In the genomic region with DNA sequence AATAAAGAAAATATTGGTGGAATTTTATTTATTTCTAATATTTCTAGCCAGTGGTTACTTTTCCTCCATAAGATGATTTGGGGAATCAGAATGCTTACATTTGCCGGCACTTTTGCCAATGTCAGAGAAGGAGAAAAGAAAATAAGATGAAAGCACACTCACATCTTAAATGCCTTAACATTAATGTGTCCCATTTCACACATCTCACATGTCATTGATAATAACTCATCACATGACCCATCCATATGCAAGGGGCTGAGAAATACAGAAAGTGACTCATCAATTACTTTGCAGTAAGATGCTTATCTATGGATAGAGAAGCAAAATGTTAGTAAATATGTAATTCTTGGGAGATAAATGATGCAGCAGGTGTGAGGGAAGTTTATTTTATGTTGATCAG, we compare ENCODE assay signal across 26 cellular contexts.
"Had no signal": no experiment of that assay in that cellular context is flagged by ENCODE, and none has a peak within 500 bp of the region (broad histone marks: within the 10 kb centered on the region; RNA-seq: fewer than 3 reads in every experiment).

No MANE protein-coding gene starts in this region.

- H3K27ac ChIP-seq: neural progenitor cell, ovary, parathyroid adenoma, psoas muscle, right lobe of liver, sigmoid colon, stomach, thoracic aorta, thyroid gland, tibial nerve, upper lobe of left lung, vagina had no signal

- FAIRE-seq: small intestine had no signal

- H3K4me3 ChIP-seq: neural progenitor cell, ovary, psoas muscle, right lobe of liver, sigmoid colon, stomach, thoracic aorta, thyroid gland, tibial nerve, upper lobe of left lung, vagina had no signal

- H2AFZ ChIP-seq: neural progenitor cell, parathyroid adenoma had no signal

- DNase-seq: nephron progenitor cell; occipital lobe; ovary; posterior cingulate gyrus; psoas muscle; right cardiac atrium; right lobe of liver; sigmoid colon; small intestine; stimulated activated CD4-positive, alpha-beta T cell treated with anti-CD3 and anti-CD28 coated beads, Interleukin-15, amount 100 ng/mL, for 24 hours; stimulated activated CD4-positive, alpha-beta T cell treated with anti-CD3 and anti-CD28 coated beads, Interleukin-2, amount 100 ng/mL, for 24 hours; stimulated activated CD4-positive, alpha-beta T cell treated with anti-CD3 and anti-CD28 coated beads, Interleukin-2, amount 100 ng/mL, for 48 hours; stimulated activated CD4-positive, alpha-beta T cell treated with anti-CD3 and anti-CD28 coated beads, Interleukin-4, amount 100 ng/mL, for 24 hours; stimulated activated naive B cell treated with anti-CD40 and anti-IgM and Interleukin-4, amounts not matched to agents 10 μg/mL and 1 μg/mL and 100 μg/mL, for 72 hours; stimulated activated naive CD4-positive, alpha-beta T cell treated with Interleukin-2 at 50 U/mL for 16 hours; stomach; thyroid gland; trophoblast cell; upper lobe of left lung had no signal

- H3K4me2 ChIP-seq: neural progenitor cell had no signal

- H3K9ac ChIP-seq: neural progenitor cell, parathyroid adenoma had no signal

- H3K36me3 ChIP-seq: neural progenitor cell, ovary, right lobe of liver, sigmoid colon, stomach, thoracic aorta, thyroid gland, tibial nerve, upper lobe of left lung, vagina had no signal

- H3K79me2 ChIP-seq: parathyroid adenoma had no signal

- H3K9me3 ChIP-seq: ovary, psoas muscle, right lobe of liver, sigmoid colon, stomach, thoracic aorta, thyroid gland, tibial nerve, upper lobe of left lung, vagina had no signal

- H3K27me3 ChIP-seq: neural progenitor cell, ovary, right lobe of liver, sigmoid colon, stomach, thyroid gland, tibial nerve, upper lobe of left lung, vagina had no signal

- ATAC-seq: natural killer cell treated with Interleukin-12 subunit alpha and Interleukin-12 subunit beta and Interleukin-15 and Interleukin-18, amount 100 ng/mL, for 72 hours; psoas muscle; right cardiac atrium; right lobe of liver; stimulated activated effector memory CD8-positive, alpha-beta T cell treated with anti-CD3 and anti-CD28 coated beads, Interleukin-12 subunit alpha, Interleukin-12 subunit beta, amount 100 ng/mL, for 72 hours; stimulated activated naive B cell treated with anti-CD40 and anti-IgM and Interleukin-4, amounts not matched to agents 10 μg/mL and 1 μg/mL and 100 μg/mL, for 72 hours had no signal
